In the genomic region with DNA sequence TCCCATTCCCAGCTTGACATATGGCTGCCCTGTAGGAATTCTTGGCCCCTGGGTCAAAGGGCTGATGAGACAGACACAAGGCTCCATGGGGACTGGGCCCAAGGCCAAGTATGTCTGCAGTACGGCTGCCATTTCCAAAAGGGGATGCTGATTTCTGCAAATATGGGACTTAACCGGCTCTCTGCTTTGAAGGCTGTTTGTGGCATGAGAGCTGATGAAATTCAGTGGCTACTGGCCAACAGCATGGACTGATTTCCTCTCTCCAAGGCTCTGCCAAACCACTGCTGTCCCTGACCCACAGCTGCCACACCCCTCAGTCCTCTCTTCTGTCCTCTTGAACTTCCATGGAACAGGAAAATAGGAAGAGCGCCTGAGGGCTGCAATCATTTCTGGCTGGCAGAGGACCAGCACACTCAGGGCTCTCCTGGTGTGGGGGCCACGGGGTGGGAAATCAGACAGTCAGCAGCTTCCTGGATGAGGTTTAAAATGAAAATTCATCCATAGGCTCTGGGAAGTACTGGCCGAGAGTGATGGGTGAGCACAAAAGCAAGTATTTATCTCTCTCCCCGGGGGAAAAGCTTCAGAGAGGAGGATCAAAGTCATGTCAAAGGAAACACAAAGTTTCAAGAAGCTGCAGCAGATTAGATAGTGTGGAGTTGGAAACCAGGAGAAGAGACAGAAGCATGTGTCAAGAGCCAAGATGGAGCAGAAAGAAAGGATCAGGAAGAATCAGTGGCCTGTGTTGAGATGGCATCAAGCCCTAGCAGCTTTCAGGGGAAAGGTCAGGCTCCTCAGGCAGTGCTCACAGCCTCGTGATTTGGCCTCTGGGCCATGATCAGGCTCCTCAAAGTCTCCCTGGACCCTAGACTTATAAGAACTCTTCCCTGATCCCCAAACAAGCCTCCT, we compare ENCODE assay signal across 8 cellular contexts.
DNase-seq lines count a peak whose midpoint lies in the region; ATAC-seq and TF ChIP-seq lines count a peak whose summit lies in the region.

No MANE protein-coding gene starts in this region.

- H3K9me3 ChIP-seq in aorta (ENCODE audit: control insufficient read depth, low read length), result no peaks in the 10 kb centered on the region

- H3K36me3 ChIP-seq in BJ (ENCODE audit: control insufficient read depth, insufficient read depth, low read length), result peaks cover 7% of the 10 kb centered on the region
- H3K36me3 ChIP-seq in aorta (ENCODE audit: control insufficient read depth in 1 of 2, insufficient read depth in 2 of 2, low read length in 1 of 2), result peaks cover 0 to 2% of the 10 kb centered on the region in 2 donors

- CTCF ChIA-PET in BJ (lab: Yijun Ruan, JAX), result interaction anchor here (0.6 to 5.0 kb wide), 8 partner anchors 9 to 132 kb away, joined by 3 to 28 read pairs (median 4); no protein-coding TSS in a partner anchor

- intact Hi-C loops in aorta (cut with DNase I), result no loop called here

- H3K27ac ChIP-seq in aorta (ENCODE audit: low read depth in 1 of 2, low read length in 2 of 2), result peak overlapping the region in 1 of 2 donors; percentile 30

- no peak for TF ChIP-seq CTCF in BJ (IDR thresholded peaks at IDR 0.05; ENCODE audit: insufficient read depth, low read depth, low read length)

- H3K27me3 ChIP-seq in BJ (ENCODE audit: control insufficient read depth, insufficient read depth, low read length) (no peaks in the 10 kb centered on the region), aorta (ENCODE audit: control insufficient read depth in 1 of 2, insufficient read depth in 2 of 2, low read length in 1 of 2) (no peaks in the 10 kb centered on the region)

- H3K4me3 ChIP-seq in BJ (ENCODE audit: low read depth, low read length) (no peak overlapping the region), aorta (ENCODE audit: low read length in 2 of 2) (no peak overlapping the region)

- H3K4me1 ChIP-seq in aorta (ENCODE audit: control insufficient read depth in 1 of 2, insufficient read depth in 2 of 2, low read length in 2 of 2), result peaks cover 3 to 6% of the 10 kb centered on the region in 2 donors

- POLR2A ChIA-PET in BJ (lab: Charles Lee), result interaction anchor here (0.6 to 0.7 kb wide), 3 partner anchors 35 to 169 kb away, joined by 3 to 4 read pairs (median 4); no protein-coding TSS in a partner anchor

- peak; percentile 92 for ATAC-seq in aorta (ENCODE audit: low FRiP score)
- no peak for ATAC-seq in GM18870 (IDR thresholded peaks at IDR 0.05; ENCODE audit: unreplicated experiment)
- ATAC-seq in GM21529 (IDR thresholded peaks at IDR 0.05; ENCODE audit: unreplicated experiment), result no peak

- 40 to 42% methylated on average over 7 of the region's 7 CpGs for WGBS in aorta, 2 donors

- DNase-seq in BJ (ENCODE audit: low read depth), result peak; percentile 98
- peak; percentile 10 for DNase-seq in NCI-H2081 treated with DMSO at 0.1 percent for 48 hours (lab: John Stamatoyannopoulos, UW)
- DNase-seq in cerebellum (ENCODE audit: low spot score), result peak; percentile 81
- DNase-seq in medulla oblongata (ENCODE audit: extremely low spot score), result peak; percentile 71
- DNase-seq in aorta, result peak; percentile 82 to 89
- no peak for DNase-seq in activated naive CD4-positive, alpha-beta T cell (lab: John Stamatoyannopoulos, UW)

Comparison
In these comparisons a context has a peak if more than half of its experiments do, and no peak if none do; other contexts are left out.
1. DNase-seq: peak in BJ (single experiment), NCI-H2081 treated with DMSO at 0.1 percent for 48 hours (single experiment), cerebellum (single experiment), medulla oblongata (single experiment) and aorta (2 of 2); none in activated naive CD4-positive, alpha-beta T cell (0 of 4).